ENCODE assay signal across 1 cellular context in genomic region chr15:24823473-24823872, GRCh38.
TF ChIP-seq lines count a peak whose summit lies in the region.

No MANE protein-coding gene starts in this region.

TF ChIP-seq in K562, 482 proteins besides CTCF, POLR2A, EP300 and RAD21 (continued from another document):
- no peak for TF ChIP-seq ZNF639 (CRISPR knock-in tag; conservative IDR thresholded peaks at IDR 0.05 in 1 of 2, IDR thresholded peaks at IDR 0.05 in 1 of 2)
